Comparison of ENCODE assay signal across 1 cellular context in genomic region chr2:200540793-200541192, GRCh38.
TF ChIP-seq lines count a peak whose summit lies in the region.

No MANE protein-coding gene starts in this region.

TF ChIP-seq in HepG2, 621 proteins besides CTCF, POLR2A, EP300 and RAD21:
- TF ChIP-seq ISX (CRISPR knock-in tag; conservative IDR thresholded peaks at IDR 0.05) (no peak), ZGPAT (CRISPR knock-in tag; IDR thresholded peaks at IDR 0.05) (no peak), E2F2 (CRISPR knock-in tag; IDR thresholded peaks at IDR 0.05; ENCODE audit: borderline replicate concordance) (no peak), ZNF564 (CRISPR knock-in tag; IDR thresholded peaks at IDR 0.05) (peak; percentile 93; the same call in 1 of the 2 replicates)
